In the genomic region with DNA sequence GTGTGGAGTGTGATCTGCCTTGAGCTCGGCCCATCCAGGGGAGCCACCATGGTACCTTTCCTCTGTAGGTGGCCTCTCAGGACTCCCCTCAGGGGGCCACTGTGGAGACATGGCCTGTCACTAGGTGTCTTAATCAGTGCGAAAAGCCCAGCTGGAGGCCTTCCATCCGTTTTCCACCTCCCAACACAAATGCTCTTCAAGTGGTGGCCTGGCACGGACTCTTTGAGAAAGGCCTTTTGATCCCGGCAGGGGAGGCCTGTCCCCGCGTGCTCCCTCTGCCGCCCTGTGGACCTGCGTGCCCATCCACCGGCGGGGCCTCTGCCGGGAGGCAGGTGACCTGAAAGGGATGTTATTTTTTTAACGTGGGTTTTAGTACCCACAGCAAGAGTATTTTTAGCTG, we compare ENCODE assay signal across 16 cellular contexts.
DNase-seq lines count a peak whose midpoint lies in the region; ATAC-seq, FAIRE-seq and TF ChIP-seq lines count a peak whose summit lies in the region.
"Had no signal": no experiment of that assay in that cellular context is flagged by ENCODE, and none has a peak within 500 bp of the region (broad histone marks: within the 10 kb centered on the region; RNA-seq: fewer than 3 reads in every experiment).

No MANE protein-coding gene starts in this region.

- no peak for TF ChIP-seq POLR2A in GM12891 (IDR thresholded peaks at IDR 0.05; ENCODE audit: low read depth, low read length)

- DNase-seq in NCI-H510A treated with DMSO at 0.1 percent for 48 hours (lab: John Stamatoyannopoulos, UW) (peak; percentile 11), NCI-H510A (lab: John Stamatoyannopoulos, UW) (no peak), WERI-Rb-1 (peak; percentile 32), right atrium auricular region (ENCODE audit: low spot score) (no peak), GM12891 (ENCODE audit: insufficient read length, low spot score) (no peak), GM10266 (ENCODE audit: extremely low spot score) (no peak)
- DNase-seq in activated CD4-positive, alpha-beta T cell treated with anti-CD3 and anti-CD28 coated beads for 1 hour = no peak
- DNase-seq: Caco-2, DMS53, MV-4-11, NCI-H1436 treated with DMSO at 0.1 percent for 48 hours, NCI-H226, NCI-H774, PC-9 had no signal

- peaks cover 18% of the 10 kb centered on the region for H3K36me3 Mint-ChIP-seq in stimulated activated memory B cell treated with anti-CD40 and anti-IgM and Interleukin-4, amounts not matched to agents 10 μg/mL and 1 μg/mL and 100 μg/mL, for 72 hours

- peaks cover 0 to 54% of the 10 kb centered on the region in 2 donors for H3K4me1 ChIP-seq in right atrium auricular region

- H3K4me3 ChIP-seq in WERI-Rb-1 (ENCODE audit: low read depth, low read length) (no peak overlapping the region), right atrium auricular region (no peak overlapping the region)
- H3K4me3 ChIP-seq: PC-9 had no signal

- peaks cover 54% of the 10 kb centered on the region for H3K4me1 Mint-ChIP-seq in stimulated activated memory B cell treated with anti-CD40 and anti-IgM and Interleukin-4, amounts not matched to agents 10 μg/mL and 1 μg/mL and 100 μg/mL, for 72 hours

- H3K36me3 ChIP-seq in WERI-Rb-1 = peaks cover 9% of the 10 kb centered on the region
- H3K36me3 ChIP-seq in right atrium auricular region = peaks cover 6% of the 10 kb centered on the region

- no peak for FAIRE-seq in GM12891 (lab: Jason Lieb, UNC)

- H3K27ac Mint-ChIP-seq in stimulated activated memory B cell treated with anti-CD40 and anti-IgM and Interleukin-4, amounts not matched to agents 10 μg/mL and 1 μg/mL and 100 μg/mL, for 72 hours = peak overlapping the region; percentile 73

- H3K27ac ChIP-seq in WERI-Rb-1 = no peak overlapping the region; the same call in 1 of the 2 replicates
- H3K27ac ChIP-seq in right atrium auricular region = peak overlapping the region; percentile 4 to 57
- H3K27ac ChIP-seq: HL-60, PC-9 had no signal

- H3K4me3 Mint-ChIP-seq in stimulated activated memory B cell treated with anti-CD40 and anti-IgM and Interleukin-4, amounts not matched to agents 10 μg/mL and 1 μg/mL and 100 μg/mL, for 72 hours = no peak overlapping the region

- peaks cover 6% of the 10 kb centered on the region for H3K9me3 Mint-ChIP-seq in stimulated activated memory B cell treated with anti-CD40 and anti-IgM and Interleukin-4, amounts not matched to agents 10 μg/mL and 1 μg/mL and 100 μg/mL, for 72 hours

- no peak for ATAC-seq in stimulated activated memory B cell treated with anti-CD40 and anti-IgM and Interleukin-4, amounts not matched to agents 10 μg/mL and 1 μg/mL and 100 μg/mL, for 72 hours

- H3K27me3 Mint-ChIP-seq in stimulated activated memory B cell treated with anti-CD40 and anti-IgM and Interleukin-4, amounts not matched to agents 10 μg/mL and 1 μg/mL and 100 μg/mL, for 72 hours = no peaks in the 10 kb centered on the region

- H3K27me3 ChIP-seq in WERI-Rb-1 (ENCODE audit: insufficient read depth, low read depth, severe bottlenecking) (no peaks in the 10 kb centered on the region), right atrium auricular region (no peaks in the 10 kb centered on the region)

- TF ChIP-seq CTCF in WERI-Rb-1 (IDR thresholded peaks at IDR 0.05; ENCODE audit: low read depth, low read length) (no peak), right atrium auricular region (IDR thresholded peaks at IDR 0.05) (peak in 1 of 2 donors; percentile 18), GM10266 (IDR thresholded peaks at IDR 0.05; ENCODE audit: control insufficient read depth, insufficient read depth, low read depth, missing control alignments) (no peak)

- H3K9me3 ChIP-seq in WERI-Rb-1 (ENCODE audit: severe bottlenecking) = no peaks in the 10 kb centered on the region
- no peaks in the 10 kb centered on the region for H3K9me3 ChIP-seq in right atrium auricular region
- H3K9me3 ChIP-seq: Caco-2 had no signal

TF ChIP-seq in GM12891, 5 proteins besides CTCF, POLR2A, EP300 and RAD21:
- TF ChIP-seq SPI1 (IDR thresholded peaks at IDR 0.05; ENCODE audit: low read depth, low read length) = no peak
- TF ChIP-seq POU2F2 (IDR thresholded peaks at IDR 0.05; ENCODE audit: low read depth, low read length) = no peak

Comparison
In these comparisons a context has a peak if more than half of its experiments do, and no peak if none do; other contexts are left out.
1. DNase-seq: peak in NCI-H510A treated with DMSO at 0.1 percent for 48 hours (single experiment) and WERI-Rb-1 (single experiment); none in NCI-H510A (single experiment), right atrium auricular region (single experiment), GM12891 (single experiment), activated CD4-positive, alpha-beta T cell treated with anti-CD3 and anti-CD28 coated beads for 1 hour (single experiment) and GM10266 (single experiment).